In the genomic region with DNA sequence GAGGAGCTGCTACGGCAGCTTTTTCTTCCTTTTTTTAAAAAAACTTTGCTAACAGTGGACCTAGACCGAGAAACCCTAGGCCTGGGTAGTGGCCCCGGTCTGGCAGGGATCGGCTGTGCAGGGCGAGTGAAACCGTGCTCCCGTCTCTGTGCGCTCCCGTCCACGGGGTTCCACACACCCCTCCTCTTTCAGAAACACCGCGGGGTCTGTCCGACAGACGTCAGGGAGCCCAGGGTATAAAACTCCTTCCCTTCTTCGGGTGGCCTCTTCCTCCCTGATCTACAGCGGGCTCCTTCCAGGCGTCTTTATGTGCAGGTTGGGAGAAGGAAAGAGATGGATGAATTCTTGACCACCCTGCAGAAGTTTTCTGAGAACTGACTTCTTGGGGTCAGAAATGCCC, we compare ENCODE assay signal across 17 cellular contexts. TPM values are rescaled to one million over a fixed set of nuclear protein-coding genes. Genes with fewer than 3 reads are reported as not detected.
DNase-seq lines count a peak whose midpoint lies in the region; ATAC-seq and TF ChIP-seq lines count a peak whose summit lies in the region.
"Had no signal": no experiment of that assay in that cellular context is flagged by ENCODE, and none has a peak within 500 bp of the region (broad histone marks: within the 10 kb centered on the region; RNA-seq: fewer than 3 reads in every experiment).

No MANE protein-coding gene starts in this region.

- H3K9me3 Mint-ChIP-seq in osteocyte (ENCODE audit: unreplicated experiment): no peaks in the 10 kb centered on the region
- no peaks in the 10 kb centered on the region for H3K9me3 Mint-ChIP-seq in MCF 10A (ENCODE audit: unreplicated experiment)
- H3K9me3 Mint-ChIP-seq: CD4-positive, CD25-positive, alpha-beta regulatory T cell had no signal

- H3K4me3 Mint-ChIP-seq in osteocyte (ENCODE audit: unreplicated experiment) (no peak overlapping the region), MCF 10A (ENCODE audit: unreplicated experiment) (no peak overlapping the region)
- H3K4me3 Mint-ChIP-seq: CD4-positive, CD25-positive, alpha-beta regulatory T cell had no signal

- in situ Hi-C loops in GM13977 (cut with MboI; ENCODE audit: low pct_unique_long_range_greater_than_20kb, low sequenced_read_pairs, unreplicated experiment): no loop called here

- H3K27me3 Mint-ChIP-seq in osteocyte (ENCODE audit: unreplicated experiment) (peaks cover 8% of the 10 kb centered on the region), MCF 10A (ENCODE audit: insufficient read depth, unreplicated experiment) (peaks cover 52% of the 10 kb centered on the region)
- H3K27me3 Mint-ChIP-seq: CD4-positive, CD25-positive, alpha-beta regulatory T cell had no signal

- no peak overlapping the region for H3K4me3 ChIP-seq in heart right ventricle
- H3K4me3 ChIP-seq in urinary bladder (ENCODE audit: low read depth, low read length): no peak overlapping the region
- H3K4me3 ChIP-seq: BLaER1, GM12878, GM23248 had no signal

- H3K36me3 Mint-ChIP-seq in osteocyte (ENCODE audit: unreplicated experiment) (no peaks in the 10 kb centered on the region), MCF 10A (ENCODE audit: insufficient read depth, unreplicated experiment) (no peaks in the 10 kb centered on the region)
- H3K36me3 Mint-ChIP-seq: CD4-positive, CD25-positive, alpha-beta regulatory T cell had no signal

- POLR2A ChIA-PET in MCF 10A (lab: Yijun Ruan, JAX): interaction anchor here (0.6 kb wide), 1 partner anchor 284 kb away, joined by 3 read pairs; no protein-coding TSS in a partner anchor

- CTCF ChIA-PET in MCF 10A (lab: Yijun Ruan, JAX): no interaction called here

- H3K4me1 ChIP-seq in heart right ventricle (peaks cover 0 to 35% (median 8%) of the 10 kb centered on the region in 9 donors), urinary bladder (ENCODE audit: insufficient read depth) (no peaks in the 10 kb centered on the region)
- H3K4me1 ChIP-seq: BLaER1 had no signal

- intact Hi-C loops in heart right ventricle (cut with DNase I): no loop called here
- intact Hi-C loops in left ventricle myocardium superior (cut with micrococcal nuclease): no loop called here
- intact Hi-C loops in MCF 10A (cut with micrococcal nuclease): no loop called here

- H3K4me1 Mint-ChIP-seq in osteocyte (ENCODE audit: unreplicated experiment): peaks cover 17% of the 10 kb centered on the region
- H3K4me1 Mint-ChIP-seq in MCF 10A (ENCODE audit: insufficient read depth, unreplicated experiment): no peaks in the 10 kb centered on the region
- H3K4me1 Mint-ChIP-seq: CD4-positive, CD25-positive, alpha-beta regulatory T cell had no signal

- peaks cover 0 to 6% (median 4%) of the 10 kb centered on the region in 7 donors for H3K27me3 ChIP-seq in heart right ventricle

- no peak for ATAC-seq in heart right ventricle
- ATAC-seq in left ventricle myocardium superior: no peak
- ATAC-seq: GM12878, HCT116, HepG2 had no signal

- H3K9me3 ChIP-seq in heart right ventricle: no peaks in the 10 kb centered on the region
- H3K9me3 ChIP-seq: BLaER1 had no signal

- WGBS in heart right ventricle, 2 donors: 83 to 90% methylated on average over 17 of the region's 17 CpGs
- WGBS in urinary bladder: 93% methylated on average over 17 of the region's 17 CpGs

- no TSS peak for BruUV-seq in MCF 10A (replicated peaks; lab: Mats Ljungman, UMichigan)

- no peak overlapping the region for H3K27ac Mint-ChIP-seq in osteocyte (ENCODE audit: unreplicated experiment)
- no peak overlapping the region for H3K27ac Mint-ChIP-seq in MCF 10A (ENCODE audit: low read depth, unreplicated experiment)
- H3K27ac Mint-ChIP-seq: CD4-positive, CD25-positive, alpha-beta regulatory T cell had no signal

- H3K36me3 ChIP-seq in heart right ventricle: no peaks in the 10 kb centered on the region
- no peaks in the 10 kb centered on the region for H3K36me3 ChIP-seq in urinary bladder (ENCODE audit: insufficient read depth)
- H3K36me3 ChIP-seq: BLaER1 had no signal

- H3K27ac ChIP-seq in heart right ventricle (peak overlapping the region in 7 of 10 donors; percentile 27 to 76 (median 66)), urinary bladder (ENCODE audit: low read depth) (peak overlapping the region; percentile 51)
- H3K27ac ChIP-seq: BLaER1, GM23248 had no signal

- TF ChIP-seq CTCF in heart right ventricle (IDR thresholded peaks at IDR 0.05) (no peak), osteocyte (IDR thresholded peaks at IDR 0.05) (no peak), GM13977 (IDR thresholded peaks at IDR 0.05; ENCODE audit: extremely low read depth, insufficient read depth, missing control alignments) (no peak), MCF 10A (IDR thresholded peaks at IDR 0.05; ENCODE audit: unreplicated experiment) (no peak)

- DNase-seq in heart right ventricle (no peak), left ventricle myocardium superior (no peak), ecto neural progenitor cell (ENCODE audit: low spot score) (peak; percentile 40), osteocyte (ENCODE audit: extremely low spot score, unreplicated experiment) (peak; percentile 71), GM13977 (ENCODE audit: low spot score) (no peak), COR-L47 (lab: John Stamatoyannopoulos, UW) (no peak), MCF 10A (ENCODE audit: unreplicated experiment) (no peak)
- DNase-seq: 8988T; AML-193; CD4-positive, CD25-positive, alpha-beta regulatory T cell; DMS79; GM23248 had no signal

RNA-seq across cellular contexts. Expression of gene SMOC2, which starts 27.1 kb away (rescaled TPM):
- total RNA-seq in heart right ventricle (10 to 100 TPM in 9 of 10 donors, 1 to 10 TPM in 1; 6.6 to 39.1 (median 18.4) TPM), left ventricle myocardium superior (18.7 TPM), osteocyte (11.5 and 11.6 TPM in 2 replicates), urinary bladder (61.1 TPM), MCF 10A (2022) (not detected in 2 replicates)
- polyA plus RNA-seq in heart right ventricle (10 to 100 TPM in 1 of 2 donors, 1 to 10 TPM in 1; 9.5 to 10.6 TPM), urinary bladder (176 TPM)
- total RNA-seq: CD4-positive, CD25-positive, alpha-beta regulatory T cell; GM23248; HepG2 had no signal
- polyA plus RNA-seq: CD4-positive, CD25-positive, alpha-beta regulatory T cell; GM23248; HepG2 had no signal

Comparison
In these comparisons a context has a peak if more than half of its experiments do, and no peak if none do; other contexts are left out.
1. DNase-seq: peak in ecto neural progenitor cell (single experiment) and osteocyte (single experiment); none in heart right ventricle (0 of 2), left ventricle myocardium superior (single experiment), GM13977 (single experiment), COR-L47 (single experiment) and MCF 10A (single experiment).